ENCODE assay signal across 12 cellular contexts in the genomic region with DNA sequence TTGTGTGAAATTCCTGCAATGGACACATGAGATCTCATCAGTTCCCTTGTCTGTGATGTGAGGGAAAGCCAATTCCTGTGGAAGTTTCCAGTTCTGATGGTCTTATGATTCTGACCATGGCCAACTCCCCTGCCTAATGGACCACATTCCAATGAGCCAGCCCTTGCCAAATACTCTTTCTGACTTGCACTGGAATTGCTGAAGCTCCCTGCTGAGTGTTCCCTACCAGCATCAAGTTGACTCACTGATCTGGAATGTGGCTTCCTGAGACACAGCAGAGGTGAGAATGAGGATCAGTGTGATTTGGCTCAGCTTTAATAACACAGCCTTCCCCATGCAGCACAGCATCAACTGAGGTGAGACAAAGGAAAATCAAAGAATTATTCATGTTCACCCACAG.
DNase-seq lines count a peak whose midpoint lies in the region; ATAC-seq, FAIRE-seq and TF ChIP-seq lines count a peak whose summit lies in the region.
"Had no signal": no experiment of that assay in that cellular context is flagged by ENCODE, and none has a peak within 500 bp of the region (broad histone marks: within the 10 kb centered on the region; RNA-seq: fewer than 3 reads in every experiment).

No MANE protein-coding gene starts in this region.

- no peak overlapping the region for H3K4me2 ChIP-seq in HepG2 (ENCODE audit: low read depth, low read length)

- TF ChIP-seq RAD21 in HepG2 (CRISPR knock-in tag; IDR thresholded peaks at IDR 0.05), result no peak

- H3K4me1 ChIP-seq in HepG2 (ENCODE audit: insufficient read depth, low read length) (no peaks in the 10 kb centered on the region), stomach (no peaks in the 10 kb centered on the region)

- ATAC-seq in HepG2, result peak; percentile 60

- no peak for FAIRE-seq in HepG2 (lab: Jason Lieb, UNC)

- H3K27me3 ChIP-seq in MG63, result no peaks in the 10 kb centered on the region
- no peaks in the 10 kb centered on the region for H3K27me3 ChIP-seq in HepG2 (ENCODE audit: control insufficient read depth in 1 of 2, insufficient read depth in 2 of 2, low read length in 2 of 2)
- H3K27me3 ChIP-seq in stomach, result no peaks in the 10 kb centered on the region

- H4K20me1 ChIP-seq in HepG2 (ENCODE audit: insufficient read depth, low read length), result no peaks in the 10 kb centered on the region

- H3K36me3 ChIP-seq in MG63, result no peaks in the 10 kb centered on the region
- no peaks in the 10 kb centered on the region; a peak in 1 of 5 replicates for H3K36me3 ChIP-seq in HepG2 (replicated peaks in 1 of 2; ENCODE audit: control insufficient read depth in 1 of 2, insufficient read depth in 2 of 2, low read length in 2 of 2)
- H3K36me3 ChIP-seq in stomach, result peaks cover 0 to 36% (median 1%) of the 10 kb centered on the region in 4 donors

- POLR2A ChIA-PET in HepG2 (lab: Yijun Ruan, JAX), result no interaction called here

- H3K4me3 ChIP-seq in MG63 (no peak overlapping the region), HepG2 (replicated peaks in 1 of 3; ENCODE audit: insufficient read depth in 1 of 3, low read depth in 2 of 3, low read length in 3 of 3) (no peak overlapping the region), stomach (no peak overlapping the region)

- no peak overlapping the region for H3K27ac ChIP-seq in HepG2 (ENCODE audit: extremely low read length, insufficient read depth, low read length)
- no peak overlapping the region for H3K27ac ChIP-seq in stomach

- BruUV-seq in HepG2 (replicated peaks; lab: Mats Ljungman, UMichigan), result no TSS peak

- no peak for TF ChIP-seq CTCF in HepG2 (CRISPR knock-in tag; IDR thresholded peaks at IDR 0.05)
- no peak for TF ChIP-seq CTCF in stomach (IDR thresholded peaks at IDR 0.05)

- no peak overlapping the region for H2AFZ ChIP-seq in HepG2 (ENCODE audit: low read length)

- intact Hi-C loops in HepG2 (cut with micrococcal nuclease; ENCODE audit: unreplicated experiment) (loop anchor here (1.0 kb wide), 2 partner anchors 133 to 358 kb away; no protein-coding TSS in a partner anchor), stomach (cut with DNase I; ENCODE audit: low total_unique reads) (no loop called here)

- TF ChIP-seq POLR2A in HepG2 (IDR thresholded peaks at IDR 0.05; ENCODE audit: insufficient read depth in 1 of 2, low read depth in 2 of 2, low read length in 2 of 2) (no peak), stomach (IDR thresholded peaks at IDR 0.05) (no peak)

- in situ Hi-C loops in HepG2 (cut with HindIII; ENCODE audit: extremely low pct_ligation_motif_present, low pct_unique_long_range_greater_than_20kb), result loop anchor here (25.0 kb wide), 2 partner anchors 273 to 348 kb away; no protein-coding TSS in a partner anchor

- TF ChIP-seq EP300 in HepG2 (IDR thresholded peaks at IDR 0.05; ENCODE audit: low read depth in 2 of 2, low read length in 2 of 2), result no peak
- no peak for TF ChIP-seq EP300 in HepG2 (CRISPR knock-in tag; IDR thresholded peaks at IDR 0.05; ENCODE audit: borderline replicate concordance)
- no peak for TF ChIP-seq EP300 in stomach (IDR thresholded peaks at IDR 0.05)

- no peak overlapping the region for H3K9ac ChIP-seq in HepG2 (ENCODE audit: insufficient read depth, low read depth, low read length)

- H3K79me2 ChIP-seq in HepG2 (ENCODE audit: insufficient read depth, low read length), result no peaks in the 10 kb centered on the region

- DNase-seq in EH (ENCODE audit: low read depth), result peak; percentile 89
- peak; percentile 21 for DNase-seq in MG63
- DNase-seq in dermis blood vessel endothelial cell, result peak; percentile 86
- peak; percentile 42 for DNase-seq in HepG2 (ENCODE audit: low spot score)
- DNase-seq in stomach, result no peak
- no peak for DNase-seq in NCI-H526 (lab: John Stamatoyannopoulos, UW)
- DNase-seq in activated naive CD4-positive, alpha-beta T cell treated with Interleukin-2 at 50 U/mL for 16 hours, result no peak
- no peak for DNase-seq in HuH-7.5 (ENCODE audit: low spot score)
- DNase-seq: activated CD4-positive, alpha-beta T cell treated with anti-CD3 and anti-CD28 coated beads, Interleukin-2, amount 50 U/mL, for 1 hour; DMS79; retina; SHP77 had no signal

- no peaks in the 10 kb centered on the region for H3K9me3 ChIP-seq in MG63
- peaks cover 4% of the 10 kb centered on the region; the same call in 1 of the 2 replicates for H3K9me3 ChIP-seq in HepG2 (ENCODE audit: low read length)
- peaks cover 2 to 20% (median 9%) of the 10 kb centered on the region in 4 donors for H3K9me3 ChIP-seq in stomach

- CTCF ChIA-PET in HepG2 (lab: Yijun Ruan, JAX; ENCODE audit: low intra/inter-chr PET ratio, low total read pairs), result interaction anchor here (1.1 to 1.6 kb wide), 2 partner anchors 133 to 358 kb away, joined by 4 to 6 read pairs; no protein-coding TSS in a partner anchor

TF ChIP-seq in HepG2, 621 proteins besides CTCF, POLR2A, EP300 and RAD21:
- TF ChIP-seq TEAD3 (CRISPR knock-in tag; optimal IDR thresholded peaks at IDR 0.05; ENCODE audit: borderline replicate concordance) (peak; percentile 39), ETS1 (CRISPR knock-in tag; IDR thresholded peaks at IDR 0.05) (no peak), AHR (CRISPR knock-in tag; IDR thresholded peaks at IDR 0.05) (no peak), FOSL2 (CRISPR knock-in tag; IDR thresholded peaks at IDR 0.05) (peak; percentile 80), ZNF12 (CRISPR knock-in tag; IDR thresholded peaks at IDR 0.05) (no peak), ZNF225 (CRISPR knock-in tag; IDR thresholded peaks at IDR 0.05) (no peak), ZNF264 (CRISPR knock-in tag; IDR thresholded peaks at IDR 0.05) (no peak), REXO4 (CRISPR knock-in tag; IDR thresholded peaks at IDR 0.05; ENCODE audit: borderline replicate concordance) (no peak), IRX3 (CRISPR knock-in tag; IDR thresholded peaks at IDR 0.05; ENCODE audit: borderline replicate concordance, low read depth) (no peak), NCOR1 (IDR thresholded peaks at IDR 0.05; ENCODE audit: borderline replicate concordance, low read length) (no peak), NFKBIZ (CRISPR knock-in tag; IDR thresholded peaks at IDR 0.05) (no peak), TCF12 (IDR thresholded peaks at IDR 0.05) (no peak), TCF12 (CRISPR knock-in tag; IDR thresholded peaks at IDR 0.05) (no peak)
- TF ChIP-seq, protein P1, sequence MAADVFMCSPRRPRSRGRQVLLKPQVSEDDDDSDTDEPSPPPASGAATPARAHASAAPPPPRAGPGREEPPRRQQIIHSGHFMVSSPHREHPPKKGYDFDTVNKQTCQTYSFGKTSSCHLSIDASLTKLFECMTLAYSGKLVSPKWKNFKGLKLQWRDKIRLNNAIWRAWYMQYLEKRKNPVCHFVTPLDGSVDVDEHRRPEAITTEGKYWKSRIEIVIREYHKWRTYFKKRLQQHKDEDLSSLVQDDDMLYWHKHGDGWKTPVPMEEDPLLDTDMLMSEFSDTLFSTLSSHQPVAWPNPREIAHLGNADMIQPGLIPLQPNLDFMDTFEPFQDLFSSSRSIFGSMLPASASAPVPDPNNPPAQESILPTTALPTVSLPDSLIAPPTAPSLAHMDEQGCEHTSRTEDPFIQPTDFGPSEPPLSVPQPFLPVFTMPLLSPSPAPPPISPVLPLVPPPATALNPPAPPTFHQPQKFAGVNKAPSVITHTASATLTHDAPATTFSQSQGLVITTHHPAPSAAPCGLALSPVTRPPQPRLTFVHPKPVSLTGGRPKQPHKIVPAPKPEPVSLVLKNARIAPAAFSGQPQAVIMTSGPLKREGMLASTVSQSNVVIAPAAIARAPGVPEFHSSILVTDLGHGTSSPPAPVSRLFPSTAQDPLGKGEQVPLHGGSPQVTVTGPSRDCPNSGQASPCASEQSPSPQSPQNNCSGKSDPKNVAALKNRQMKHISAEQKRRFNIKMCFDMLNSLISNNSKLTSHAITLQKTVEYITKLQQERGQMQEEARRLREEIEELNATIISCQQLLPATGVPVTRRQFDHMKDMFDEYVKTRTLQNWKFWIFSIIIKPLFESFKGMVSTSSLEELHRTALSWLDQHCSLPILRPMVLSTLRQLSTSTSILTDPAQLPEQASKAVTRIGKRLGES (CRISPR knock-in tag; IDR thresholded peaks at IDR 0.05; ENCODE audit: borderline replicate concordance), result no peak
- TF ChIP-seq, protein P2, sequence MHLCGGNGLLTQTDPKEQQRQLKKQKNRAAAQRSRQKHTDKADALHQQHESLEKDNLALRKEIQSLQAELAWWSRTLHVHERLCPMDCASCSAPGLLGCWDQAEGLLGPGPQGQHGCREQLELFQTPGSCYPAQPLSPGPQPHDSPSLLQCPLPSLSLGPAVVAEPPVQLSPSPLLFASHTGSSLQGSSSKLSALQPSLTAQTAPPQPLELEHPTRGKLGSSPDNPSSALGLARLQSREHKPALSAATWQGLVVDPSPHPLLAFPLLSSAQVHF (CRISPR knock-in tag; IDR thresholded peaks at IDR 0.05), result no peak
TF ChIP-seq in HepG2: peak in this region for 2.

Comparison
In these comparisons a context has a peak if more than half of its experiments do, and no peak if none do; other contexts are left out.
1. DNase-seq: peak in EH (single experiment), MG63 (single experiment), dermis blood vessel endothelial cell (single experiment) and HepG2 (single experiment); none in stomach (single experiment), NCI-H526 (0 of 2), activated naive CD4-positive, alpha-beta T cell treated with Interleukin-2 at 50 U/mL for 16 hours (single experiment) and HuH-7.5 (single experiment).